Comparison of ENCODE assay signal across 1 cellular context in the genomic region with DNA sequence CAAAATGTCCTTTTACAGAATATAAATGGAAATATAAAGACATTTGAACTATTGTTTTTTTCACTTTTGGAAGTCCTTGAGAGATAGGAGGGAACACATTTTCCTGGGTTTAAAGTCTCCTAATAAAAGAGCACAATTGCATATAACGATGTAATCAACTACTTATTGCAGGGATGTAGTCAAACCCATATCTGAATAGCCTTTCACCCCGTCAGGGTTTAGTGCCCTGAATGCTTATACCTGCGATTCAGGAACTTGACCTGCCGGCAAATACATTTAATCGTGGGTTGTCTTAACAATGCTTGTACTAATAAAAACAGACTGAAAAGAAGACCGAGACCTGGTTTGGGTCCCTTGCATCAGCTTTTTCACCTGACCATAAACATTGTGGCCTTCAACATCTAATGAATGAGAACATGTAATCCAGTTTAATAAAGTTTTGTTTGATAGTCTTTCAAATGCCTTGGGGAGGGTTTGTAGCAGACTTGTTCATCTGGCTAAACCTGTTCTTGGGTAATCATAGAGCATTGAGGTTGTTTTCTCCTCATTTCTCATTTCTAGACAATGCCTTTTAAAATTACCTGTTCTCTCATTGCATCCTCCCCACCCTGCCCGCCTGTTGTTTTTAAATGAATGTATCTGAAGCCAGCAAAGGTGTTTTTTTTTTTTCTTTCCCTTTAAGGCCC.
TF ChIP-seq lines count a peak whose summit lies in the region.

No MANE protein-coding gene starts in this region.

TF ChIP-seq in HCT116, 20 proteins besides CTCF, POLR2A, EP300 and RAD21 (continued from another document):
- TF ChIP-seq, protein P1, sequence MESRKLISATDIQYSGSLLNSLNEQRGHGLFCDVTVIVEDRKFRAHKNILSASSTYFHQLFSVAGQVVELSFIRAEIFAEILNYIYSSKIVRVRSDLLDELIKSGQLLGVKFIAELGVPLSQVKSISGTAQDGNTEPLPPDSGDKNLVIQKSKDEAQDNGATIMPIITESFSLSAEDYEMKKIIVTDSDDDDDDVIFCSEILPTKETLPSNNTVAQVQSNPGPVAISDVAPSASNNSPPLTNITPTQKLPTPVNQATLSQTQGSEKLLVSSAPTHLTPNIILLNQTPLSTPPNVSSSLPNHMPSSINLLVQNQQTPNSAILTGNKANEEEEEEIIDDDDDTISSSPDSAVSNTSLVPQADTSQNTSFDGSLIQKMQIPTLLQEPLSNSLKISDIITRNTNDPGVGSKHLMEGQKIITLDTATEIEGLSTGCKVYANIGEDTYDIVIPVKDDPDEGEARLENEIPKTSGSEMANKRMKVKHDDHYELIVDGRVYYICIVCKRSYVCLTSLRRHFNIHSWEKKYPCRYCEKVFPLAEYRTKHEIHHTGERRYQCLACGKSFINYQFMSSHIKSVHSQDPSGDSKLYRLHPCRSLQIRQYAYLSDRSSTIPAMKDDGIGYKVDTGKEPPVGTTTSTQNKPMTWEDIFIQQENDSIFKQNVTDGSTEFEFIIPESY (IDR thresholded peaks at IDR 0.05; ENCODE audit: extremely low read depth, insufficient replicate concordance, low read length) = no peak
- peak; percentile 26; the same call in 1 of the 2 replicates for TF ChIP-seq SP1 (IDR thresholded peaks at IDR 0.05; ENCODE audit: low read depth)
- no peak for TF ChIP-seq EZH2phosphoT487 (IDR thresholded peaks at IDR 0.05; ENCODE audit: borderline replicate concordance)
- TF ChIP-seq EZH2 (IDR thresholded peaks at IDR 0.05) = no peak
- TF ChIP-seq ZNF274 (IDR thresholded peaks at IDR 0.05; ENCODE audit: low read depth, low read length) = no peak
- TF ChIP-seq TCF7L2 (IDR thresholded peaks at IDR 0.05; ENCODE audit: borderline replicate concordance, extremely low read depth, insufficient read depth, insufficient read length) = no peak
- no peak for TF ChIP-seq POLR2AphosphoS5 (IDR thresholded peaks at IDR 0.05; ENCODE audit: low read depth, low read length)
- TF ChIP-seq, protein P2, sequence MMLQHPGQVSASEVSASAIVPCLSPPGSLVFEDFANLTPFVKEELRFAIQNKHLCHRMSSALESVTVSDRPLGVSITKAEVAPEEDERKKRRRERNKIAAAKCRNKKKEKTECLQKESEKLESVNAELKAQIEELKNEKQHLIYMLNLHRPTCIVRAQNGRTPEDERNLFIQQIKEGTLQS (IDR thresholded peaks at IDR 0.05) = no peak
- no peak for TF ChIP-seq ELF1 (IDR thresholded peaks at IDR 0.05; ENCODE audit: borderline replicate concordance, low read depth)
- TF ChIP-seq SRF (IDR thresholded peaks at IDR 0.05; ENCODE audit: low read depth) = no peak
- TF ChIP-seq JUND (IDR thresholded peaks at IDR 0.05) = no peak
- TF ChIP-seq YY1 (IDR thresholded peaks at IDR 0.05; ENCODE audit: extremely low read depth, insufficient replicate concordance, low read depth, low read length) = no peak
- no peak for TF ChIP-seq CBX3 (IDR thresholded peaks at IDR 0.05; ENCODE audit: low read depth)
- peak; percentile 68 for TF ChIP-seq CEBPB (IDR thresholded peaks at IDR 0.05; ENCODE audit: low read depth)
TF ChIP-seq in HCT116: peak in this region for 2.
